Comparison of ENCODE assay signal across 10 cellular contexts in the genomic region with DNA sequence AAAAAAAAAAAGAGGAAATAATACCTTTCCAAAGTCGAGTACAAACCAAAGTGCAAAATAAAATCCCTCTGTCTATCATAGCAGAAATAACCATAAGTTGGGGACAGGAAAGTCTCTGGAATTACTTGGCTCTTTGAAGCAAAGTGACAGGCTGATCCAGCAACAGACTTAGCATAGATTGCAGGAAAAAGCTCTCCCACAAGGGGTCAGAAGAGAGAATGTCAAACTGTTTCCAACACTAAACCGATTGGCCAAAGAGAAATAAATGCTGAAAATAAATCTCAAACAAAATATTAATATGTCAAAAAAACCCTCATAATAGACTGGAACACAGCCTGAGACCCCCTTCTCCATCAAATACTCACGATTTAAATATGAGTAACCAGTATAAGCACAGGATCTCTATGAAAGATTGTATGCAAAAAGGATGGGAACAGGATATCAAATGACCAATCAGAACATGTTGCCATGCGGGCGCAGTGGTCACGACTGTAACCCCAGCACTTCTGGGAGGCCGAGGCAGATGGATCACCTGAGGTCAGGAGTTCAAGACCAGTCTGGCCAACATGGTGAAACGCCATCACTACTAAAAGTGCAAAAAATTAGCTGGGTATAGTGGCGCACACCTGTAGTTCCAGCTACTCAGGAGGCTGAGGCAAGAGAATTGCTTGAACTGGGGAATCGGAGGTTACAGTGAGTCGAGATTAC.
A peak's percentile ranks its signal among the peaks of the same experiment; 100 is the strongest.
DNase-seq lines count a peak whose midpoint lies in the region; ATAC-seq and TF ChIP-seq lines count a peak whose summit lies in the region.
"Had no signal": no experiment of that assay in that cellular context is flagged by ENCODE, and none has a peak within 500 bp of the region (broad histone marks: within the 10 kb centered on the region; RNA-seq: fewer than 3 reads in every experiment).

No MANE protein-coding gene starts in this region.

- peaks cover 4% of the 10 kb centered on the region for H3K27me3 Mint-ChIP-seq in activated CD4-positive, alpha-beta T cell treated with anti-CD3 and anti-CD28 coated beads, Interleukin-2, amount 10 ng/mL, durations not matched to agents 7 days and 5 days
- no peaks in the 10 kb centered on the region for H3K27me3 Mint-ChIP-seq in stimulated activated naive B cell treated with anti-CD40 and anti-IgM and Interleukin-4, amounts not matched to agents 10 μg/mL and 1 μg/mL and 100 μg/mL, for 72 hours
- H3K27me3 Mint-ChIP-seq: activated naive CD4-positive, alpha-beta T cell treated with anti-CD3 and anti-CD28 coated beads, Interleukin-2, amount 50 U/mL, for 24 hours had no signal

- no peaks in the 10 kb centered on the region for H3K9me3 Mint-ChIP-seq in activated CD4-positive, alpha-beta T cell treated with anti-CD3 and anti-CD28 coated beads, Interleukin-2, amount 10 ng/mL, durations not matched to agents 7 days and 5 days
- H3K9me3 Mint-ChIP-seq in stimulated activated naive B cell treated with anti-CD40 and anti-IgM and Interleukin-4, amounts not matched to agents 10 μg/mL and 1 μg/mL and 100 μg/mL, for 72 hours = no peaks in the 10 kb centered on the region
- H3K9me3 Mint-ChIP-seq: activated naive CD4-positive, alpha-beta T cell treated with anti-CD3 and anti-CD28 coated beads, Interleukin-2, amount 50 U/mL, for 24 hours had no signal

- CTCF ChIA-PET in activated CD4-positive, alpha-beta T cell treated with anti-CD3 and anti-CD28 coated beads, Interleukin-2, amount 10 ng/mL, durations not matched to agents 7 days and 5 days (lab: Charles Lee) = no interaction called here

- POLR2A ChIA-PET in activated CD4-positive, alpha-beta T cell treated with anti-CD3 and anti-CD28 coated beads, Interleukin-2, amount 10 ng/mL, durations not matched to agents 7 days and 5 days (lab: Charles Lee) = no interaction called here

- no peaks in the 10 kb centered on the region for H3K36me3 Mint-ChIP-seq in activated CD4-positive, alpha-beta T cell treated with anti-CD3 and anti-CD28 coated beads, Interleukin-2, amount 10 ng/mL, durations not matched to agents 7 days and 5 days (ENCODE audit: low read depth)
- H3K36me3 Mint-ChIP-seq in stimulated activated naive B cell treated with anti-CD40 and anti-IgM and Interleukin-4, amounts not matched to agents 10 μg/mL and 1 μg/mL and 100 μg/mL, for 72 hours = no peaks in the 10 kb centered on the region
- H3K36me3 Mint-ChIP-seq: activated naive CD4-positive, alpha-beta T cell treated with anti-CD3 and anti-CD28 coated beads, Interleukin-2, amount 50 U/mL, for 24 hours had no signal

- H3K4me1 Mint-ChIP-seq in activated CD4-positive, alpha-beta T cell treated with anti-CD3 and anti-CD28 coated beads, Interleukin-2, amount 10 ng/mL, durations not matched to agents 7 days and 5 days = no peaks in the 10 kb centered on the region
- H3K4me1 Mint-ChIP-seq in stimulated activated naive B cell treated with anti-CD40 and anti-IgM and Interleukin-4, amounts not matched to agents 10 μg/mL and 1 μg/mL and 100 μg/mL, for 72 hours = no peaks in the 10 kb centered on the region
- H3K4me1 Mint-ChIP-seq: activated naive CD4-positive, alpha-beta T cell treated with anti-CD3 and anti-CD28 coated beads, Interleukin-2, amount 50 U/mL, for 24 hours had no signal

- TF ChIP-seq CTCF in LNCaP clone FGC (IDR thresholded peaks at IDR 0.05; ENCODE audit: control insufficient read depth, extremely low read depth, insufficient read depth) (peak; percentile 64), retinal pigment epithelial cell (conservative IDR thresholded peaks at IDR 0.05; ENCODE audit: low read depth, low read length) (peak; percentile 69)

- no peak overlapping the region for H3K4me3 Mint-ChIP-seq in activated CD4-positive, alpha-beta T cell treated with anti-CD3 and anti-CD28 coated beads, Interleukin-2, amount 10 ng/mL, durations not matched to agents 7 days and 5 days
- H3K4me3 Mint-ChIP-seq in stimulated activated naive B cell treated with anti-CD40 and anti-IgM and Interleukin-4, amounts not matched to agents 10 μg/mL and 1 μg/mL and 100 μg/mL, for 72 hours = no peak overlapping the region
- H3K4me3 Mint-ChIP-seq: activated naive CD4-positive, alpha-beta T cell treated with anti-CD3 and anti-CD28 coated beads, Interleukin-2, amount 50 U/mL, for 24 hours had no signal

- peak; percentile 22 for DNase-seq in activated CD4-positive, alpha-beta T cell treated with anti-CD3 and anti-CD28 coated beads, Interleukin-2, amount 10 ng/mL, durations not matched to agents 7 days and 5 days
- no peak for DNase-seq in activated CD4-positive, alpha-beta T cell treated with anti-CD3 and anti-CD28 coated beads, Interleukin-2, amount 50 U/mL, for 4 hours
- DNase-seq in LNCaP clone FGC (ENCODE audit: low read depth) (peak; percentile 11), cerebellar cortex (ENCODE audit: low spot score) (peak; percentile 7), retinal pigment epithelial cell (ENCODE audit: low read depth) (no peak), Right ventricle myocardium inferior (ENCODE audit: missing footprints) (no peak)
- no peak for DNase-seq in stimulated activated naive B cell treated with anti-CD40 and anti-IgM and Interleukin-4, amounts not matched to agents 10 μg/mL and 1 μg/mL and 100 μg/mL, for 72 hours
- DNase-seq: pancreas had no signal

- ATAC-seq in HG02870 (IDR thresholded peaks at IDR 0.05; ENCODE audit: unreplicated experiment) (no peak), Right ventricle myocardium inferior (no peak)
- no peak for ATAC-seq in stimulated activated naive B cell treated with anti-CD40 and anti-IgM and Interleukin-4, amounts not matched to agents 10 μg/mL and 1 μg/mL and 100 μg/mL, for 72 hours (replicated peaks)

- H3K4me3 ChIP-seq in LNCaP clone FGC (ENCODE audit: low read depth, low read length) = no peak overlapping the region
- no peak overlapping the region for H3K4me3 ChIP-seq in retinal pigment epithelial cell (ENCODE audit: low read length)
- H3K4me3 ChIP-seq: pancreas had no signal

- H3K27ac Mint-ChIP-seq in activated CD4-positive, alpha-beta T cell treated with anti-CD3 and anti-CD28 coated beads, Interleukin-2, amount 10 ng/mL, durations not matched to agents 7 days and 5 days = no peak overlapping the region
- no peak overlapping the region for H3K27ac Mint-ChIP-seq in stimulated activated naive B cell treated with anti-CD40 and anti-IgM and Interleukin-4, amounts not matched to agents 10 μg/mL and 1 μg/mL and 100 μg/mL, for 72 hours
- H3K27ac Mint-ChIP-seq: activated naive CD4-positive, alpha-beta T cell treated with anti-CD3 and anti-CD28 coated beads, Interleukin-2, amount 50 U/mL, for 24 hours had no signal

- intact Hi-C loops in Right ventricle myocardium inferior (cut with DNase I) = no loop called here

Comparison
In these comparisons a context has a peak if more than half of its experiments do, and no peak if none do; other contexts are left out.
1. DNase-seq: peak in activated CD4-positive, alpha-beta T cell treated with anti-CD3 and anti-CD28 coated beads, Interleukin-2, amount 10 ng/mL, durations not matched to agents 7 days and 5 days (single experiment), LNCaP clone FGC (single experiment) and cerebellar cortex (single experiment); none in activated CD4-positive, alpha-beta T cell treated with anti-CD3 and anti-CD28 coated beads, Interleukin-2, amount 50 U/mL, for 4 hours (0 of 2), retinal pigment epithelial cell (single experiment), Right ventricle myocardium inferior (single experiment) and stimulated activated naive B cell treated with anti-CD40 and anti-IgM and Interleukin-4, amounts not matched to agents 10 μg/mL and 1 μg/mL and 100 μg/mL, for 72 hours (single experiment).